Comparison of ENCODE assay signal across 19 cellular contexts in the genomic region with DNA sequence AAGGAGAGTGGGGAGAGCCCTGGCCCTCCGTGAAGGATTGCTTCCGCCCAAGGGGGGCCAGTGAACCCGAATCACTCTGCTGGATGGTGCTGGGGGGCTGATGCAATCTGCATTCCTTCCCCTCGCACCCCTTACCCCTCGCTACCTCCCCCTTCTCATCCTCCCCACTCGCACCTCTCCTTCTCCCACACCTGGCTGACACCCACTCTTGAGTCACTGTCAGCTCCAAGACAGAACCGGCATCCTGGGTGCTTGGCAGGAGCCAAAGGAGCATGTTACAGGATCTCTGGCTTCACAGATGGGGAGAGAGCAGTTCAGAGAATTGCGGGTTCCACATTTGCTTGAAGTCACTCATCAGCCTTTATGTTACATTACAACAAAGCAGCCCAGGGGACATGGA.
DNase-seq lines count a peak whose midpoint lies in the region; ATAC-seq, FAIRE-seq and TF ChIP-seq lines count a peak whose summit lies in the region.
"Had no signal": no experiment of that assay in that cellular context is flagged by ENCODE, and none has a peak within 500 bp of the region (broad histone marks: within the 10 kb centered on the region; RNA-seq: fewer than 3 reads in every experiment).

No MANE protein-coding gene starts in this region.

- H3K4me3 Mint-ChIP-seq in WTC11: no peak overlapping the region
- H3K4me3 Mint-ChIP-seq: CD4-positive, alpha-beta memory T cell; GM23338; HFFc6 had no signal

- H4K20me1 ChIP-seq in H1 (replicated peaks in 1 of 2; ENCODE audit: control insufficient read depth in 1 of 2, insufficient read depth in 2 of 2, low read length in 2 of 2): peaks cover 4% of the 10 kb centered on the region in 2 experiments

- no peak for TF ChIP-seq POLR2A in H1 (IDR thresholded peaks at IDR 0.05; ENCODE audit: control extremely low read depth in 1 of 2, low read depth in 2 of 2, low read length in 2 of 2)

- H3K36me3 Mint-ChIP-seq in WTC11: no peaks in the 10 kb centered on the region
- H3K36me3 Mint-ChIP-seq: CD4-positive, alpha-beta memory T cell had no signal

- no peak overlapping the region for H4K8ac ChIP-seq in H1 (ENCODE audit: extremely low read depth, insufficient read depth, low read length)
- H4K8ac ChIP-seq in mesendoderm (ENCODE audit: low read depth, low read length): no peak overlapping the region

- 90% methylated on average over 3 of the region's 8 CpGs; no CpG with 5 or more reads in 1 of the 2 experiments for WGBS in H1 (ENCODE audit: extremely low coverage in 1 of 2, insufficient coverage in 1 of 2, insufficient read length in 1 of 2, insufficient replicate concordance in 2 of 2, low coverage in 1 of 2, low lambda C conversion rate in 2 of 2, missing lambda C conversion rate in 1 of 2), 2 experiments
- no CpG with 5 or more reads among the region's 8 CpGs for WGBS in mesendoderm (ENCODE audit: extremely low coverage, insufficient coverage, low lambda C conversion rate)

- in situ Hi-C loops in Panc1 (cut with HindIII; ENCODE audit: low pct_unique_long_range_greater_than_20kb, low sequenced_read_pairs): no loop called here

- TF ChIP-seq RAD21 in H1 (IDR thresholded peaks at IDR 0.05 in 1 of 2, conservative IDR thresholded peaks at IDR 0.05 in 1 of 2; ENCODE audit: low read depth in 2 of 2, low read length in 2 of 2): no peak

- TF ChIP-seq EP300 in H1 (IDR thresholded peaks at IDR 0.05; ENCODE audit: borderline replicate concordance in 1 of 2, low read depth in 2 of 2, low read length in 2 of 2): no peak

- peaks cover 42% of the 10 kb centered on the region for H3K27me3 Mint-ChIP-seq in WTC11 (ENCODE audit: low read depth)

- H2BK12ac ChIP-seq in H1 (ENCODE audit: low read depth, low read length): no peak overlapping the region

- intact Hi-C loops in Panc1 (cut with micrococcal nuclease; ENCODE audit: unreplicated experiment): no loop called here

- TF ChIP-seq CTCF in Panc1 (IDR thresholded peaks at IDR 0.05) (no peak), H1 (IDR thresholded peaks at IDR 0.05; ENCODE audit: control extremely low read depth in 1 of 3, insufficient read depth in 1 of 3, low read depth in 1 of 3, low read length in 3 of 3) (no peak), WTC11 (IDR thresholded peaks at IDR 0.05) (no peak)

- H3K4me1 ChIP-seq in Panc1 (ENCODE audit: control insufficient read depth, insufficient read depth, low read length) (no peaks in the 10 kb centered on the region), H1 (replicated peaks in 1 of 4; ENCODE audit: control insufficient read depth in 3 of 4, insufficient read depth in 4 of 4, low read length in 3 of 4) (no peaks in the 10 kb centered on the region; a peak in 1 of 7 replicates), mesendoderm (ENCODE audit: control insufficient read depth, low read depth, low read length) (no peaks in the 10 kb centered on the region)
- H3K4me1 ChIP-seq: BE2C, HAP-1 had no signal

- H3K4ac ChIP-seq in H1 (replicated peaks; ENCODE audit: insufficient read length, low read depth, low read length) (no peak overlapping the region), mesendoderm (ENCODE audit: low read depth, low read length) (no peak overlapping the region)

- no peak overlapping the region for H3K4me2 ChIP-seq in H1 (ENCODE audit: insufficient read depth in 1 of 2, low read depth in 2 of 2, low read length in 2 of 2)
- no peak overlapping the region for H3K4me2 ChIP-seq in mesendoderm (ENCODE audit: low read length)
- H3K4me2 ChIP-seq: A549, GM23338 had no signal

- H3K27me3 ChIP-seq in Panc1 (ENCODE audit: control insufficient read depth, insufficient read depth, low read length) (no peaks in the 10 kb centered on the region), H1 (replicated peaks in 1 of 4; ENCODE audit: control insufficient read depth in 3 of 4, extremely low read depth in 1 of 4, insufficient read depth in 3 of 4, low read length in 3 of 4) (peaks cover 23 to 54% (median 44%) of the 10 kb centered on the region in 4 experiments), mesendoderm (ENCODE audit: insufficient read depth, low read length, poor library complexity) (no peaks in the 10 kb centered on the region)

- DNase-seq in Panc1 (ENCODE audit: low read depth, low spot score): no peak
- DNase-seq in H1 (ENCODE audit: low read depth in 1 of 2, low spot score in 2 of 2): no peak
- no peak for DNase-seq in mesendoderm
- peak; percentile 20 for DNase-seq in putamen (ENCODE audit: low spot score)
- DNase-seq in NCI-H1105 treated with DMSO at 0.1 percent for 48 hours (lab: John Stamatoyannopoulos, UW): no peak
- DNase-seq in WTC11 (ENCODE audit: low spot score): no peak
- DNase-seq: BE2C; CD4-positive, alpha-beta memory T cell; DMS79; HFFc6 had no signal

- H2BK120ac ChIP-seq in H1 (replicated peaks; ENCODE audit: low read depth, low read length) (no peak overlapping the region), mesendoderm (ENCODE audit: low read depth, low read length) (no peak overlapping the region)

- CTCF ChIA-PET in Panc1 (lab: Charles Lee) (no interaction called here), H1 (lab: Charles Lee; ENCODE audit: partially characterized antibody) (interaction anchor here (1.3 kb wide), 2 partner anchors 14 to 161 kb away, joined by 3 read pairs; no protein-coding TSS in a partner anchor), WTC11 (lab: Charles Lee) (no interaction called here)

- H2BK20ac ChIP-seq in H1 (ENCODE audit: low read length): 0 out of 2 replicates have a peak overlapping the region, but pooled peaks have one; percentile 13

- H2AFZ ChIP-seq in H1 (ENCODE audit: low read length): no peak overlapping the region
- H2AFZ ChIP-seq: GM23338 had no signal

- H3K56ac ChIP-seq in H1 (replicated peaks; ENCODE audit: insufficient read length, low read depth, low read length) (no peak overlapping the region), mesendoderm (ENCODE audit: low read length) (peak overlapping the region; percentile 5)

- ATAC-seq in Panc1 (no peak), HG02884 (IDR thresholded peaks at IDR 0.05; ENCODE audit: unreplicated experiment) (no peak), WTC11 (no peak)
- ATAC-seq: A549, GM12878, GM23338, HepG2 had no signal

- H3K36me3 ChIP-seq in Panc1 (ENCODE audit: control insufficient read depth, insufficient read depth, low read length): no peaks in the 10 kb centered on the region
- H3K36me3 ChIP-seq in H1 (ENCODE audit: control insufficient read depth in 2 of 4, insufficient read depth in 4 of 4, low read length in 3 of 4): no peaks in the 10 kb centered on the region
- no peaks in the 10 kb centered on the region for H3K36me3 ChIP-seq in mesendoderm (ENCODE audit: control insufficient read depth, insufficient read depth, low read length)
- H3K36me3 ChIP-seq: BE2C, HAP-1 had no signal

- no peaks in the 10 kb centered on the region for H3K23me2 ChIP-seq in H1 (ENCODE audit: low read depth, low read length)

- H3K9me3 ChIP-seq in Panc1 (ENCODE audit: control insufficient read depth, insufficient read depth, low read depth, low read length) (no peaks in the 10 kb centered on the region), H1 (ENCODE audit: insufficient read depth in 2 of 2, low read depth in 1 of 2, low read length in 1 of 2) (no peaks in the 10 kb centered on the region)
- H3K9me3 ChIP-seq: A549, BE2C, HAP-1 had no signal

- H4K5ac ChIP-seq in H1 (ENCODE audit: insufficient read length, low read depth, low read length) (no peak overlapping the region), mesendoderm (ENCODE audit: low read length) (no peak overlapping the region)

- POLR2A ChIA-PET in Panc1 (lab: Charles Lee) (no interaction called here), H1 (lab: Charles Lee; ENCODE audit: partially characterized antibody) (no interaction called here), WTC11 (lab: Charles Lee) (no interaction called here)

- no TSS peak for BruUV-seq in Panc1 (replicated peaks; lab: Mats Ljungman, UMichigan)

- H2AK5ac ChIP-seq in H1 (ENCODE audit: low read depth, low read length) (no peak overlapping the region), mesendoderm (ENCODE audit: low read length) (no peak overlapping the region)

- H2BK15ac ChIP-seq in H1 (ENCODE audit: low read length): no peak overlapping the region
- no peak overlapping the region for H2BK15ac ChIP-seq in mesendoderm (replicated peaks; ENCODE audit: low read depth)

- H3K79me1 ChIP-seq in H1 (ENCODE audit: low read depth, low read length) (no peaks in the 10 kb centered on the region), mesendoderm (ENCODE audit: low read length) (no peaks in the 10 kb centered on the region)

- H4K91ac ChIP-seq in H1 (replicated peaks; ENCODE audit: insufficient read length, low read length): no peak overlapping the region

- FAIRE-seq in H1 (lab: Jason Lieb, UNC): no peak
- FAIRE-seq: A549, GM12878, GM18507, HepG2, HTR-8/SVneo had no signal

- H3K9ac ChIP-seq in H1 (replicated peaks in 1 of 4; ENCODE audit: extremely low read depth in 1 of 4, low read depth in 3 of 4, low read length in 3 of 4) (no peak overlapping the region), mesendoderm (ENCODE audit: low read length) (no peak overlapping the region)

- H3K23ac ChIP-seq in H1 (ENCODE audit: insufficient read length) (no peak overlapping the region), mesendoderm (ENCODE audit: low read length) (no peak overlapping the region)

- H3K9me3 Mint-ChIP-seq in WTC11: no peaks in the 10 kb centered on the region
- H3K9me3 Mint-ChIP-seq: CD4-positive, alpha-beta memory T cell; GM23338; HFFc6 had no signal

- no peak overlapping the region for H3K14ac ChIP-seq in H1 (ENCODE audit: insufficient read length)

- H3K27ac Mint-ChIP-seq in WTC11: no peak overlapping the region
- H3K27ac Mint-ChIP-seq: GM23338, HFFc6 had no signal

- H3K79me2 ChIP-seq in H1 (ENCODE audit: control insufficient read depth in 1 of 2, insufficient read depth in 2 of 2, low read length in 2 of 2): no peaks in the 10 kb centered on the region
- no peaks in the 10 kb centered on the region for H3K79me2 ChIP-seq in mesendoderm (ENCODE audit: control insufficient read depth, insufficient read depth, low read length)

- H3K27ac ChIP-seq in Panc1 (ENCODE audit: low read length) (0 out of 2 replicates have a peak overlapping the region, but pooled peaks have one; percentile 34), H1 (ENCODE audit: low read depth, low read length) (no peak overlapping the region), mesendoderm (ENCODE audit: low read depth, low read length) (no peak overlapping the region)
- H3K27ac ChIP-seq: C4-2B had no signal

- H3K4me1 Mint-ChIP-seq in WTC11: peaks cover 6% of the 10 kb centered on the region

- H2BK5ac ChIP-seq in H1 (ENCODE audit: low read depth, low read length): no peak overlapping the region
- no peak overlapping the region for H2BK5ac ChIP-seq in mesendoderm (ENCODE audit: low read length)

- H3K18ac ChIP-seq in H1 (ENCODE audit: extremely low read depth, low read length) (no peak overlapping the region), mesendoderm (ENCODE audit: low read length) (no peak overlapping the region)

- H3K4me3 ChIP-seq in Panc1 (ENCODE audit: low read depth in 2 of 2, low read length in 2 of 2): no peak overlapping the region
- H3K4me3 ChIP-seq in H1 (ENCODE audit: extremely low read depth in 1 of 4, insufficient read depth in 2 of 4, low read depth in 3 of 4, low read length in 4 of 4): no peak overlapping the region
- no peak overlapping the region for H3K4me3 ChIP-seq in mesendoderm (ENCODE audit: low read length)
- H3K4me3 ChIP-seq: A549, GM12878, GM23338, HAP-1 had no signal

TF ChIP-seq in WTC11, 78 proteins besides CTCF, POLR2A, EP300 and RAD21 (continues in another document):
- no peak for TF ChIP-seq NFE2L1 (CRISPR knock-in tag; IDR thresholded peaks at IDR 0.05)
